ENCODE assay signal across 17 cellular contexts in genomic region chr10:104456817-104457657, GRCh38.
DNase-seq lines count a peak whose midpoint lies in the region; ATAC-seq lines count a peak whose summit lies in the region.
"Had no signal": no experiment of that assay in that cellular context is flagged by ENCODE, and none has a peak within 500 bp of the region (broad histone marks: within the 10 kb centered on the region; RNA-seq: fewer than 3 reads in every experiment).

No MANE protein-coding gene starts in this region.

- no peaks in the 10 kb centered on the region for H3K27me3 ChIP-seq in BLaER1 treated with 17β-estradiol and CSF1 and Interleukin-3, amounts not matched to agents 10 nM and 100 nM
- H3K27me3 ChIP-seq: ascending aorta, neutrophil, sigmoid colon had no signal

- ATAC-seq in GM18870 (IDR thresholded peaks at IDR 0.05; ENCODE audit: unreplicated experiment) (peak; percentile 61), HG02610 (IDR thresholded peaks at IDR 0.05; ENCODE audit: unreplicated experiment) (peak; percentile 83), T-helper 17 cell (no peak)
- no peak for ATAC-seq in effector memory CD8-positive, alpha-beta T cell (replicated peaks)
- ATAC-seq: GM23338 had no signal

- H3K9me3 ChIP-seq in BLaER1 treated with 17β-estradiol and CSF1 and Interleukin-3, amounts not matched to agents 10 nM and 100 nM (replicated peaks in 1 of 11) = peaks cover 0 to 3% (median 0%) of the 10 kb centered on the region in 11 experiments; a peak in 3 of 22 replicates
- no peaks in the 10 kb centered on the region for H3K9me3 ChIP-seq in T-helper 17 cell (ENCODE audit: control insufficient read depth, low read length, poor library complexity, severe bottlenecking)
- H3K9me3 ChIP-seq: ascending aorta, neutrophil, sigmoid colon, thoracic aorta had no signal

- H3K4me1 Mint-ChIP-seq in immature natural killer cell (no peaks in the 10 kb centered on the region), T-helper 17 cell (no peaks in the 10 kb centered on the region)
- H3K4me1 Mint-ChIP-seq in effector memory CD8-positive, alpha-beta T cell (ENCODE audit: low read depth in 2 of 2) = no peaks in the 10 kb centered on the region
- H3K4me1 Mint-ChIP-seq: GM23338, IgD-negative memory B cell had no signal

- peak; percentile 58 for DNase-seq in Jurkat, Clone E6-1 (ENCODE audit: low read depth, low spot score)
- no peak for DNase-seq in C1 segment of cervical spinal cord (lab: John Stamatoyannopoulos, UW)
- DNase-seq in immature natural killer cell = no peak
- DNase-seq in T-helper 17 cell = no peak
- no peak for DNase-seq in effector memory CD8-positive, alpha-beta T cell
- DNase-seq: endodermal cell; left cardiac atrium; sigmoid colon; stimulated activated CD4-positive, alpha-beta T cell treated with anti-CD3 and anti-CD28 coated beads, Interleukin-2, amount 100 ng/mL, for 48 hours had no signal

- peak overlapping the region in 4 of 11 experiments; percentile 14 to 51 (median 40); a peak in 5 of 22 replicates for H3K9ac ChIP-seq in BLaER1 treated with 17β-estradiol and CSF1 and Interleukin-3, amounts not matched to agents 10 nM and 100 nM

- H4K20me1 ChIP-seq in BLaER1 treated with 17β-estradiol and CSF1 and Interleukin-3, amounts not matched to agents 10 nM and 100 nM = no peaks in the 10 kb centered on the region

- H3K27me3 Mint-ChIP-seq in immature natural killer cell (ENCODE audit: low read depth in 3 of 3) (peaks cover 7 to 10% (median 7%) of the 10 kb centered on the region in 3 donors), T-helper 17 cell (peaks cover 43% of the 10 kb centered on the region)
- peaks cover 28 to 48% of the 10 kb centered on the region in 2 donors for H3K27me3 Mint-ChIP-seq in effector memory CD8-positive, alpha-beta T cell

- H3K27ac Mint-ChIP-seq in immature natural killer cell (no peak overlapping the region), T-helper 17 cell (no peak overlapping the region)
- no peak overlapping the region for H3K27ac Mint-ChIP-seq in effector memory CD8-positive, alpha-beta T cell
- H3K27ac Mint-ChIP-seq: endodermal cell, GM23338, IgD-negative memory B cell had no signal

- no peak overlapping the region for H3K4me3 ChIP-seq in BLaER1 treated with 17β-estradiol and CSF1 and Interleukin-3, amounts not matched to agents 10 nM and 100 nM
- 0 out of 2 replicates have a peak overlapping the region, but pooled peaks have one; percentile 2 for H3K4me3 ChIP-seq in Jurkat, Clone E6-1 (ENCODE audit: low read length)
- H3K4me3 ChIP-seq: ascending aorta, GM23338, sigmoid colon, thoracic aorta had no signal

- H3K36me3 Mint-ChIP-seq in immature natural killer cell = no peaks in the 10 kb centered on the region
- no peaks in the 10 kb centered on the region for H3K36me3 Mint-ChIP-seq in T-helper 17 cell (ENCODE audit: low read depth)
- no peaks in the 10 kb centered on the region for H3K36me3 Mint-ChIP-seq in effector memory CD8-positive, alpha-beta T cell (ENCODE audit: insufficient read depth)
- H3K36me3 Mint-ChIP-seq: IgD-negative memory B cell had no signal

- H3K27ac ChIP-seq in BLaER1 treated with 17β-estradiol and CSF1 and Interleukin-3, amounts not matched to agents 10 nM and 100 nM = peak overlapping the region in 6 of 11 experiments; percentile 7 to 75 (median 66); a peak in 10 of 22 replicates
- H3K27ac ChIP-seq: ascending aorta, neutrophil, sigmoid colon, thoracic aorta had no signal

- H3K4me3 Mint-ChIP-seq in immature natural killer cell (no peak overlapping the region), T-helper 17 cell (no peak overlapping the region)
- H3K4me3 Mint-ChIP-seq in effector memory CD8-positive, alpha-beta T cell = no peak overlapping the region
- H3K4me3 Mint-ChIP-seq: endodermal cell, GM23338, IgD-negative memory B cell had no signal

- peak overlapping the region; percentile 44 to 74 (median 61) for H3K4me2 ChIP-seq in BLaER1 treated with 17β-estradiol and CSF1 and Interleukin-3, amounts not matched to agents 10 nM and 100 nM
- H3K4me2 ChIP-seq: GM23338 had no signal

- H3K36me3 ChIP-seq in BLaER1 treated with 17β-estradiol and CSF1 and Interleukin-3, amounts not matched to agents 10 nM and 100 nM = no peaks in the 10 kb centered on the region
- H3K36me3 ChIP-seq: ascending aorta, neutrophil, sigmoid colon, thoracic aorta had no signal

- H3K4me1 ChIP-seq in BLaER1 treated with 17β-estradiol and CSF1 and Interleukin-3, amounts not matched to agents 10 nM and 100 nM = peaks cover 14 to 26% (median 21%) of the 10 kb centered on the region in 10 experiments
- H3K4me1 ChIP-seq: sigmoid colon had no signal

- H3K9me3 Mint-ChIP-seq in immature natural killer cell = no peaks in the 10 kb centered on the region
- H3K9me3 Mint-ChIP-seq in effector memory CD8-positive, alpha-beta T cell = peaks cover 0 to 2% of the 10 kb centered on the region in 2 donors

Comparison
In these comparisons a context has a peak if more than half of its experiments do, and no peak if none do; other contexts are left out.
1. ATAC-seq: peak in GM18870 (single experiment) and HG02610 (single experiment); none in T-helper 17 cell (single experiment) and effector memory CD8-positive, alpha-beta T cell (single experiment).